In the genomic region with DNA sequence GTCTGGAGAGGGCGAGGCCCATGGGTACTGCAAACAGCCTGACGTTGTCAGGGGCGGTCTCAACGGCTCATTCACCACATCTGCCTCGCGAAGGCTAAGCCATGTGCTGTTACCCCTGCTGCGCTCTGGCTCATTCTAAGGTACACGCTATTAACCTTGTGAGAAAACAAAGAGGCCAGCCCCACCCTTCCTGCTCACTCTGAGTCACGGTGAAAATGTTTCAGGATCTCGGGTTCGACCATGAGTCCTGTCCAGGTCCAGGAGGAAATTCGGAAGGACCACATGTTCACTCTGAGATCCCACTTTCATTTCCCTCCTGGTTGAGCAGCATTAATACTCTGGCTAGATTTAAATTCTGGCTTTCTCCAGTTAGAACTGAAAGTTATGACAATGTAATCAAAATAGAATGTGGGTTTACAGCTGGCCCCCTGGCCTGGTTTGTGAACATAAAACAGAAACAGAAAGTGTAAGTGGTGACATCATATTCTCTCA, we compare ENCODE assay signal across 1 cellular context.
TF ChIP-seq lines count a peak whose summit lies in the region.

No MANE protein-coding gene starts in this region.

TF ChIP-seq in A549, 52 proteins besides CTCF, POLR2A, EP300 and RAD21 (continued from another document):
- TF ChIP-seq E2F6 (IDR thresholded peaks at IDR 0.05; ENCODE audit: borderline replicate concordance, low read depth) (peak; percentile 97), ELK1 (IDR thresholded peaks at IDR 0.05; ENCODE audit: low read depth, low read length) (no peak), SMC3 (IDR thresholded peaks at IDR 0.05) (peak; percentile 22; the same call in 1 of the 3 replicates), RNF2 (IDR thresholded peaks at IDR 0.05; ENCODE audit: borderline replicate concordance, low read depth) (no peak), RCOR1 (IDR thresholded peaks at IDR 0.05; ENCODE audit: low read depth, low read length) (no peak), CHD4 (IDR thresholded peaks at IDR 0.05; ENCODE audit: borderline replicate concordance) (no peak), MYC (IDR thresholded peaks at IDR 0.05; ENCODE audit: borderline replicate concordance, low read length) (peak; percentile 96), NFE2L2 (conservative IDR thresholded peaks at IDR 0.05; ENCODE audit: low read length) (no peak), MAFK (IDR thresholded peaks at IDR 0.05; ENCODE audit: partially characterized antibody) (peak; percentile 1), KDM1A (IDR thresholded peaks at IDR 0.05; ENCODE audit: low read depth) (no peak), ESRRA (IDR thresholded peaks at IDR 0.05; ENCODE audit: borderline replicate concordance, low read length) (no peak), ATOH8 (CRISPR knock-in tag; IDR thresholded peaks at IDR 0.05; ENCODE audit: low read depth) (peak; percentile 83; the same call in 1 of the 2 replicates), CEBPB (IDR thresholded peaks at IDR 0.05) (no peak), CBX2 (IDR thresholded peaks at IDR 0.05; ENCODE audit: borderline replicate concordance, low read depth) (no peak), HDAC2 (IDR thresholded peaks at IDR 0.05) (no peak), NR3C1 (IDR thresholded peaks at IDR 0.05) (no peak), ZFP36 (IDR thresholded peaks at IDR 0.05; ENCODE audit: borderline replicate concordance, partially characterized antibody) (no peak), PBX3 (IDR thresholded peaks at IDR 0.05) (peak; percentile 54; the same call in 1 of the 2 replicates), ZNF302 (CRISPR knock-in tag; IDR thresholded peaks at IDR 0.05) (peak; percentile 13; the same call in 1 of the 2 replicates), HES2 (IDR thresholded peaks at IDR 0.05) (no peak), POLR2AphosphoS2 (conservative IDR thresholded peaks at IDR 0.05; ENCODE audit: low read length) (no peak), ZC3H11A (IDR thresholded peaks at IDR 0.05) (no peak), HOXB13 (CRISPR knock-in tag; IDR thresholded peaks at IDR 0.05; ENCODE audit: low read depth) (peak; percentile 43), SREBF2 (IDR thresholded peaks at IDR 0.05) (no peak), BHLHE40 (IDR thresholded peaks at IDR 0.05; ENCODE audit: low read depth, low read length) (no peak), REST (IDR thresholded peaks at IDR 0.05) (no peak)
